ENCODE assay signal across 21 cellular contexts in genomic region chrX:50430917-50431316, GRCh38. TPM values are rescaled to one million over a fixed set of nuclear protein-coding genes. Genes with fewer than 3 reads are reported as not detected.
DNase-seq lines count a peak whose midpoint lies in the region.
"Had no signal": no experiment of that assay in that cellular context is flagged by ENCODE, and none has a peak within 500 bp of the region (broad histone marks: within the 10 kb centered on the region; RNA-seq: fewer than 3 reads in every experiment).

No MANE protein-coding gene starts in this region.

- no peaks in the 10 kb centered on the region for H3K36me3 ChIP-seq in MG63
- H3K36me3 ChIP-seq: prostate gland, SJCRH30, uterus had no signal

- DNase-seq in GF-D8 (lab: John Stamatoyannopoulos, UW) (peak; percentile 4), KBM-7 (peak; percentile 17), RKO (ENCODE audit: low spot score) (peak; percentile 1), kidney tubule cell (ENCODE audit: low spot score) (peak; percentile 21), MG63 (no peak), ecto neural progenitor cell (ENCODE audit: low spot score) (no peak), NCI-H526 (lab: John Stamatoyannopoulos, UW) (no peak)
- DNase-seq: activated CD4-positive, alpha-beta T cell treated with anti-CD3 and anti-CD28 coated beads for 4 hours; activated CD8-positive, alpha-beta memory T cell treated with anti-CD3 and anti-CD28 coated beads, Interleukin-2, amount 50 U/mL, for 48 hours; activated gamma-delta T cell; anterior cingulate cortex; COR-L47; NCI-H1694 treated with DMSO at 0.1 percent for 48 hours; small intestine; stimulated activated CD4-positive, alpha-beta T cell treated with anti-CD3 and anti-CD28 coated beads, Interleukin-4, amount 100 ng/mL, for 4 hours; uterus had no signal

- no peaks in the 10 kb centered on the region for H3K27me3 ChIP-seq in MG63
- H3K27me3 ChIP-seq: SJCRH30 had no signal

- in situ Hi-C loops in KBM-7 (cut with MboI; ENCODE audit: low pct_unique_long_range_greater_than_20kb, low sequenced_read_pairs): no loop called here

- no peak overlapping the region for H3K4me3 ChIP-seq in MG63
- H3K4me3 ChIP-seq: prostate gland, SJCRH30, uterus had no signal

- H3K9me3 ChIP-seq in MG63: no peaks in the 10 kb centered on the region
- H3K9me3 ChIP-seq: prostate gland, SJCRH30, uterus had no signal

RNA-seq across cellular contexts. Expression of gene DGKK, which starts 39.7 kb away (rescaled TPM):
- total RNA-seq in MG63 (2014; rRNA removed; shearing (Covaris generic); ENCODE audit: low replicate concordance): not detected in 2 replicates
- total RNA-seq: chondrocyte, mesenteric fat pad, SJCRH30, subcutaneous adipose tissue had no signal

Comparison
In these comparisons a context has a peak if more than half of its experiments do, and no peak if none do; other contexts are left out.
1. DNase-seq: peak in GF-D8 (single experiment), KBM-7 (single experiment), RKO (single experiment) and kidney tubule cell (single experiment); none in MG63 (single experiment), ecto neural progenitor cell (single experiment) and NCI-H526 (0 of 2).